ENCODE assay signal across 1 cellular context in genomic region chr2:138490673-138491494, GRCh38.
TF ChIP-seq lines count a peak whose summit lies in the region.

No MANE protein-coding gene starts in this region.

TF ChIP-seq in HepG2, 621 proteins besides CTCF, POLR2A, EP300 and RAD21 (continued from another document and continues in another):
- TF ChIP-seq, protein P1, sequence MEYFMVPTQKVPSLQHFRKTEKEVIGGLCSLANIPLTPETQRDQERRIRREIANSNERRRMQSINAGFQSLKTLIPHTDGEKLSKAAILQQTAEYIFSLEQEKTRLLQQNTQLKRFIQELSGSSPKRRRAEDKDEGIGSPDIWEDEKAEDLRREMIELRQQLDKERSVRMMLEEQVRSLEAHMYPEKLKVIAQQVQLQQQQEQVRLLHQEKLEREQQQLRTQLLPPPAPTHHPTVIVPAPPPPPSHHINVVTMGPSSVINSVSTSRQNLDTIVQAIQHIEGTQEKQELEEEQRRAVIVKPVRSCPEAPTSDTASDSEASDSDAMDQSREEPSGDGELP (IDR thresholded peaks at IDR 0.05; ENCODE audit: borderline replicate concordance, low read depth): peak; percentile 59
- TF ChIP-seq GATAD2A (CRISPR knock-in tag; IDR thresholded peaks at IDR 0.05): peak; percentile 99
- no peak for TF ChIP-seq ZNF562 (CRISPR knock-in tag; IDR thresholded peaks at IDR 0.05; ENCODE audit: borderline replicate concordance)
- peak; percentile 49; the same call in 1 of the 2 replicates for TF ChIP-seq DMAP1 (CRISPR knock-in tag; IDR thresholded peaks at IDR 0.05)
- no peak for TF ChIP-seq DR1 (CRISPR knock-in tag; IDR thresholded peaks at IDR 0.05)
- TF ChIP-seq, protein P2, sequence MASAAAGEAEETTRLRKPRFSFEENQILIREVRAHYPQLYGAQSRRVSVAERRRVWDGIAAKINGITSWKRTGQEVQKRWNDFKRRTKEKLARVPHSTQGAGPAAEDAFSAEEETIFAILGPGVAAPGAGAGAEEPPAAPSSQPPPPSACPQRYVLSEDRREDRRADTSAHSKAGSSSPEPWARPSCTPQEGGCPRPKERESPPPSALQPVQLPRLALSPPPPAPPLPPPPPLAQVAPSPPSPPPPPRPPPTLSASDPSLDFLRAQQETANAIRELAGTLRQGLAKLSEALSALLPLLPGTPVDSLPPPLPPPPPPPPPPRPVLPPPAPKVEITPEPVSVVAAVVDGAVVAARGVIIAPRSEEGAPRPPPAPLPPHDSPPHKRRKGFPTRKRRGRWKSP (CRISPR knock-in tag; IDR thresholded peaks at IDR 0.05): peak; percentile 60; the same call in 1 of the 2 replicates
- TF ChIP-seq REXO4 (CRISPR knock-in tag; IDR thresholded peaks at IDR 0.05; ENCODE audit: borderline replicate concordance): no peak
- peak; percentile 87 for TF ChIP-seq MED1 (CRISPR knock-in tag; IDR thresholded peaks at IDR 0.05)
- TF ChIP-seq ZNF225 (CRISPR knock-in tag; IDR thresholded peaks at IDR 0.05): no peak
- TF ChIP-seq ZNF761 (CRISPR knock-in tag; conservative IDR thresholded peaks at IDR 0.05): no peak
- no peak for TF ChIP-seq ZNF34 (CRISPR knock-in tag; IDR thresholded peaks at IDR 0.05; ENCODE audit: borderline replicate concordance)
- no peak for TF ChIP-seq KLF12 (CRISPR knock-in tag; IDR thresholded peaks at IDR 0.05; ENCODE audit: borderline replicate concordance)
- TF ChIP-seq HHEX (CRISPR knock-in tag; IDR thresholded peaks at IDR 0.05): peak; percentile 93
- peak; percentile 79 for TF ChIP-seq ZNF703 (CRISPR knock-in tag; IDR thresholded peaks at IDR 0.05; ENCODE audit: borderline replicate concordance)
- TF ChIP-seq, protein P3, sequence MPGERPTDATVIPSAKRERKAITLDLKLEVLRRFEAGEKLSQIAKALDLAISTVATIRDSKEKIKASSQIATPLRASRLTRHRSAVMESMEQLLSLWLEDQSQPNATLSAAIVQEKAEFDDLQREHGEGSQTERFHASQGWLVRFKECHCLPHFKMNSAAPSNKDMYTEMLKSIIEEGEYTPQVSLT (CRISPR knock-in tag; IDR thresholded peaks at IDR 0.05; ENCODE audit: borderline replicate concordance, low read depth): no peak
- TF ChIP-seq, protein P4, sequence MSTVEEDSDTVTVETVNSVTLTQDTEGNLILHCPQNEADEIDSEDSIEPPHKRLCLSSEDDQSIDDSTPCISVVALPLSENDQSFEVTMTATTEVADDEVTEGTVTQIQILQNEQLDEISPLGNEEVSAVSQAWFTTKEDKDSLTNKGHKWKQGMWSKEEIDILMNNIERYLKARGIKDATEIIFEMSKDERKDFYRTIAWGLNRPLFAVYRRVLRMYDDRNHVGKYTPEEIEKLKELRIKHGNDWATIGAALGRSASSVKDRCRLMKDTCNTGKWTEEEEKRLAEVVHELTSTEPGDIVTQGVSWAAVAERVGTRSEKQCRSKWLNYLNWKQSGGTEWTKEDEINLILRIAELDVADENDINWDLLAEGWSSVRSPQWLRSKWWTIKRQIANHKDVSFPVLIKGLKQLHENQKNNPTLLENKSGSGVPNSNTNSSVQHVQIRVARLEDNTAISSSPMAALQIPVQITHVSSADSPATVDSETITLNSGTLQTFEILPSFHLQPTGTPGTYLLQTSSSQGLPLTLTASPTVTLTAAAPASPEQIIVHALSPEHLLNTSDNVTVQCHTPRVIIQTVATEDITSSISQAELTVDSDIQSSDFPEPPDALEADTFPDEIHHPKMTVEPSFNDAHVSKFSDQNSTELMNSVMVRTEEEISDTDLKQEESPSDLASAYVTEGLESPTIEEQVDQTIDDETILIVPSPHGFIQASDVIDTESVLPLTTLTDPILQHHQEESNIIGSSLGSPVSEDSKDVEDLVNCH (CRISPR knock-in tag; IDR thresholded peaks at IDR 0.05): no peak
- TF ChIP-seq, protein P5, sequence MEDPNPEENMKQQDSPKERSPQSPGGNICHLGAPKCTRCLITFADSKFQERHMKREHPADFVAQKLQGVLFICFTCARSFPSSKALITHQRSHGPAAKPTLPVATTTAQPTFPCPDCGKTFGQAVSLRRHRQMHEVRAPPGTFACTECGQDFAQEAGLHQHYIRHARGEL (CRISPR knock-in tag; IDR thresholded peaks at IDR 0.05): no peak
- no peak for TF ChIP-seq PHF20 (CRISPR knock-in tag; IDR thresholded peaks at IDR 0.05)
- no peak for TF ChIP-seq ZNF3 (CRISPR knock-in tag; IDR thresholded peaks at IDR 0.05)
- TF ChIP-seq THAP9 (CRISPR knock-in tag; IDR thresholded peaks at IDR 0.05; ENCODE audit: borderline replicate concordance): no peak
- TF ChIP-seq, protein P6, sequence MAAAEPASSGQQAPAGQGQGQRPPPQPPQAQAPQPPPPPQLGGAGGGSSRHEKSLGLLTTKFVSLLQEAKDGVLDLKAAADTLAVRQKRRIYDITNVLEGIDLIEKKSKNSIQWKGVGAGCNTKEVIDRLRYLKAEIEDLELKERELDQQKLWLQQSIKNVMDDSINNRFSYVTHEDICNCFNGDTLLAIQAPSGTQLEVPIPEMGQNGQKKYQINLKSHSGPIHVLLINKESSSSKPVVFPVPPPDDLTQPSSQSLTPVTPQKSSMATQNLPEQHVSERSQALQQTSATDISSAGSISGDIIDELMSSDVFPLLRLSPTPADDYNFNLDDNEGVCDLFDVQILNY (CRISPR knock-in tag; conservative IDR thresholded peaks at IDR 0.05): no peak
- TF ChIP-seq MXD4 (CRISPR knock-in tag; IDR thresholded peaks at IDR 0.05): 0 out of 2 replicates have a peak, but pooled peaks have one; percentile 31
- TF ChIP-seq, protein P7, sequence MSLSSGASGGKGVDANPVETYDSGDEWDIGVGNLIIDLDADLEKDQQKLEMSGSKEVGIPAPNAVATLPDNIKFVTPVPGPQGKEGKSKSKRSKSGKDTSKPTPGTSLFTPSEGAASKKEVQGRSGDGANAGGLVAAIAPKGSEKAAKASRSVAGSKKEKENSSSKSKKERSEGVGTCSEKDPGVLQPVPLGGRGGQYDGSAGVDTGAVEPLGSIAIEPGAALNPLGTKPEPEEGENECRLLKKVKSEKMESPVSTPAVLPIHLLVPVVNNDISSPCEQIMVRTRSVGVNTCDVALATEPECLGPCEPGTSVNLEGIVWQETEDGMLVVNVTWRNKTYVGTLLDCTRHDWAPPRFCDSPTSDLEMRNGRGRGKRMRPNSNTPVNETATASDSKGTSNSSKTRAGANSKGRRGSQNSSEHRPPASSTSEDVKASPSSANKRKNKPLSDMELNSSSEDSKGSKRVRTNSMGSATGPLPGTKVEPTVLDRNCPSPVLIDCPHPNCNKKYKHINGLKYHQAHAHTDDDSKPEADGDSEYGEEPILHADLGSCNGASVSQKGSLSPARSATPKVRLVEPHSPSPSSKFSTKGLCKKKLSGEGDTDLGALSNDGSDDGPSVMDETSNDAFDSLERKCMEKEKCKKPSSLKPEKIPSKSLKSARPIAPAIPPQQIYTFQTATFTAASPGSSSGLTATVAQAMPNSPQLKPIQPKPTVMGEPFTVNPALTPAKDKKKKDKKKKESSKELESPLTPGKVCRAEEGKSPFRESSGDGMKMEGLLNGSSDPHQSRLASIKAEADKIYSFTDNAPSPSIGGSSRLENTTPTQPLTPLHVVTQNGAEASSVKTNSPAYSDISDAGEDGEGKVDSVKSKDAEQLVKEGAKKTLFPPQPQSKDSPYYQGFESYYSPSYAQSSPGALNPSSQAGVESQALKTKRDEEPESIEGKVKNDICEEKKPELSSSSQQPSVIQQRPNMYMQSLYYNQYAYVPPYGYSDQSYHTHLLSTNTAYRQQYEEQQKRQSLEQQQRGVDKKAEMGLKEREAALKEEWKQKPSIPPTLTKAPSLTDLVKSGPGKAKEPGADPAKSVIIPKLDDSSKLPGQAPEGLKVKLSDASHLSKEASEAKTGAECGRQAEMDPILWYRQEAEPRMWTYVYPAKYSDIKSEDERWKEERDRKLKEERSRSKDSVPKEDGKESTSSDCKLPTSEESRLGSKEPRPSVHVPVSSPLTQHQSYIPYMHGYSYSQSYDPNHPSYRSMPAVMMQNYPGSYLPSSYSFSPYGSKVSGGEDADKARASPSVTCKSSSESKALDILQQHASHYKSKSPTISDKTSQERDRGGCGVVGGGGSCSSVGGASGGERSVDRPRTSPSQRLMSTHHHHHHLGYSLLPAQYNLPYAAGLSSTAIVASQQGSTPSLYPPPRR (CRISPR knock-in tag; IDR thresholded peaks at IDR 0.05; ENCODE audit: borderline replicate concordance): peak; percentile 98
- peak; percentile 97; the same call in 1 of the 2 replicates for TF ChIP-seq MBD4 (IDR thresholded peaks at IDR 0.05; ENCODE audit: borderline replicate concordance, low read length)
- TF ChIP-seq SP4 (CRISPR knock-in tag; IDR thresholded peaks at IDR 0.05): no peak
- no peak for TF ChIP-seq HCFC1 (IDR thresholded peaks at IDR 0.05; ENCODE audit: low read depth, low read length)
- peak; percentile 85; the same call in 1 of the 2 replicates for TF ChIP-seq ZNF331 (CRISPR knock-in tag; IDR thresholded peaks at IDR 0.05)
- TF ChIP-seq RBAK (CRISPR knock-in tag; IDR thresholded peaks at IDR 0.05): no peak
- TF ChIP-seq, protein P8, sequence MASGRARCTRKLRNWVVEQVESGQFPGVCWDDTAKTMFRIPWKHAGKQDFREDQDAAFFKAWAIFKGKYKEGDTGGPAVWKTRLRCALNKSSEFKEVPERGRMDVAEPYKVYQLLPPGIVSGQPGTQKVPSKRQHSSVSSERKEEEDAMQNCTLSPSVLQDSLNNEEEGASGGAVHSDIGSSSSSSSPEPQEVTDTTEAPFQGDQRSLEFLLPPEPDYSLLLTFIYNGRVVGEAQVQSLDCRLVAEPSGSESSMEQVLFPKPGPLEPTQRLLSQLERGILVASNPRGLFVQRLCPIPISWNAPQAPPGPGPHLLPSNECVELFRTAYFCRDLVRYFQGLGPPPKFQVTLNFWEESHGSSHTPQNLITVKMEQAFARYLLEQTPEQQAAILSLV (CRISPR knock-in tag; IDR thresholded peaks at IDR 0.05; ENCODE audit: borderline replicate concordance): no peak
- TF ChIP-seq ZNF816 (CRISPR knock-in tag; IDR thresholded peaks at IDR 0.05; ENCODE audit: borderline replicate concordance): peak; percentile 84; the same call in 1 of the 2 replicates
- TF ChIP-seq, protein P9, sequence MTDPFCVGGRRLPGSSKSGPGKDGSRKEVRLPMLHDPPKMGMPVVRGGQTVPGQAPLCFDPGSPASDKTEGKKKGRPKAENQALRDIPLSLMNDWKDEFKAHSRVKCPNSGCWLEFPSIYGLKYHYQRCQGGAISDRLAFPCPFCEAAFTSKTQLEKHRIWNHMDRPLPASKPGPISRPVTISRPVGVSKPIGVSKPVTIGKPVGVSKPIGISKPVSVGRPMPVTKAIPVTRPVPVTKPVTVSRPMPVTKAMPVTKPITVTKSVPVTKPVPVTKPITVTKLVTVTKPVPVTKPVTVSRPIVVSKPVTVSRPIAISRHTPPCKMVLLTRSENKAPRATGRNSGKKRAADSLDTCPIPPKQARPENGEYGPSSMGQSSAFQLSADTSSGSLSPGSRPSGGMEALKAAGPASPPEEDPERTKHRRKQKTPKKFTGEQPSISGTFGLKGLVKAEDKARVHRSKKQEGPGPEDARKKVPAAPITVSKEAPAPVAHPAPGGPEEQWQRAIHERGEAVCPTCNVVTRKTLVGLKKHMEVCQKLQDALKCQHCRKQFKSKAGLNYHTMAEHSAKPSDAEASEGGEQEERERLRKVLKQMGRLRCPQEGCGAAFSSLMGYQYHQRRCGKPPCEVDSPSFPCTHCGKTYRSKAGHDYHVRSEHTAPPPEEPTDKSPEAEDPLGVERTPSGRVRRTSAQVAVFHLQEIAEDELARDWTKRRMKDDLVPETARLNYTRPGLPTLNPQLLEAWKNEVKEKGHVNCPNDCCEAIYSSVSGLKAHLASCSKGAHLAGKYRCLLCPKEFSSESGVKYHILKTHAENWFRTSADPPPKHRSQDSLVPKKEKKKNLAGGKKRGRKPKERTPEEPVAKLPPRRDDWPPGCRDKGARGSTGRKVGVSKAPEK (CRISPR knock-in tag; IDR thresholded peaks at IDR 0.05; ENCODE audit: borderline replicate concordance): no peak
- no peak for TF ChIP-seq AGO2 (optimal IDR thresholded peaks at IDR 0.05; ENCODE audit: low read depth, low read length)
- no peak; the same call in 1 of the 2 replicates for TF ChIP-seq SNAI1 (CRISPR knock-in tag; IDR thresholded peaks at IDR 0.05; ENCODE audit: borderline replicate concordance)
- no peak for TF ChIP-seq TEAD2 (CRISPR knock-in tag; IDR thresholded peaks at IDR 0.05)
- no peak for TF ChIP-seq RFX5 (IDR thresholded peaks at IDR 0.05; ENCODE audit: low read depth, low read length)
- no peak for TF ChIP-seq ZNF850 (CRISPR knock-in tag; conservative IDR thresholded peaks at IDR 0.05)
- no peak for TF ChIP-seq GRHL1 (CRISPR knock-in tag; conservative IDR thresholded peaks at IDR 0.05)
- peak; percentile 100 for TF ChIP-seq HMG20A (CRISPR knock-in tag; IDR thresholded peaks at IDR 0.05; ENCODE audit: borderline replicate concordance)
- TF ChIP-seq ATF7 (IDR thresholded peaks at IDR 0.05): no peak
- TF ChIP-seq ATF7 (CRISPR knock-in tag; IDR thresholded peaks at IDR 0.05): no peak; the same call in 1 of the 2 replicates
